Comparison of ENCODE assay signal across 1 cellular context in genomic region chr4:118278473-118279274, GRCh38.
TF ChIP-seq lines count a peak whose summit lies in the region.

No MANE protein-coding gene starts in this region.

TF ChIP-seq in H1, 55 proteins besides CTCF, POLR2A, EP300 and RAD21 (continued from another document):
- TF ChIP-seq SIRT6 (IDR thresholded peaks at IDR 0.05; ENCODE audit: low read length): no peak
- TF ChIP-seq KDM1A (IDR thresholded peaks at IDR 0.05; ENCODE audit: borderline replicate concordance, low read length): no peak
- peak; percentile 30; the same call in 1 of the 2 replicates for TF ChIP-seq YY1 (IDR thresholded peaks at IDR 0.05; ENCODE audit: low read depth, low read length)
- peak; percentile 97 for TF ChIP-seq MAX (IDR thresholded peaks at IDR 0.05)
- no peak for TF ChIP-seq JUND (IDR thresholded peaks at IDR 0.05; ENCODE audit: low read length)
- peak; percentile 85 for TF ChIP-seq ATF2 (IDR thresholded peaks at IDR 0.05; ENCODE audit: low read length)
- no peak for TF ChIP-seq ZNF274 (IDR thresholded peaks at IDR 0.05; ENCODE audit: borderline replicate concordance, extremely low read depth, low read length)
- peak; percentile 95 for TF ChIP-seq E2F6 (IDR thresholded peaks at IDR 0.05)
- TF ChIP-seq CBX8 (IDR thresholded peaks at IDR 0.05; ENCODE audit: borderline replicate concordance, low read depth, low read length): no peak
- TF ChIP-seq CHD7 (IDR thresholded peaks at IDR 0.05; ENCODE audit: insufficient replicate concordance, low read length): no peak
- no peak for TF ChIP-seq KDM4A (IDR thresholded peaks at IDR 0.05; ENCODE audit: low read depth, low read length, severe bottlenecking)
- 0 out of 2 replicates have a peak, but pooled peaks have one; percentile 33 for TF ChIP-seq SP1 (IDR thresholded peaks at IDR 0.05; ENCODE audit: low read depth, low read length)
- no peak for TF ChIP-seq KDM5A (IDR thresholded peaks at IDR 0.05; ENCODE audit: low read length)
- no peak for TF ChIP-seq GABPA (IDR thresholded peaks at IDR 0.05; ENCODE audit: borderline replicate concordance, insufficient read depth, low read length)
- TF ChIP-seq EZH2 (IDR thresholded peaks at IDR 0.05; ENCODE audit: low read depth, low read length, severe bottlenecking): no peak
- TF ChIP-seq SP2 (IDR thresholded peaks at IDR 0.05; ENCODE audit: low read length): no peak
- peak; percentile 68; the same call in 1 of the 2 replicates for TF ChIP-seq USF2 (IDR thresholded peaks at IDR 0.05; ENCODE audit: low read length)
- TF ChIP-seq SP4 (IDR thresholded peaks at IDR 0.05; ENCODE audit: low read length): 0 out of 2 replicates have a peak, but pooled peaks have one; percentile 32
- TF ChIP-seq POLR2AphosphoS5 (IDR thresholded peaks at IDR 0.05; ENCODE audit: low read depth, low read length): peak; percentile 94
- peak; percentile 64 for TF ChIP-seq NRF1 (IDR thresholded peaks at IDR 0.05; ENCODE audit: low read depth, low read length)
- TF ChIP-seq HDAC2 (IDR thresholded peaks at IDR 0.05; ENCODE audit: borderline replicate concordance in 1 of 2, low read depth in 2 of 2, low read length in 2 of 2): peak; percentile 20 to 73; a peak in 2 of 4 replicates
- no peak for TF ChIP-seq SIX5 (IDR thresholded peaks at IDR 0.05; ENCODE audit: low read depth, low read length)
- TF ChIP-seq TAF1 (IDR thresholded peaks at IDR 0.05; ENCODE audit: low read depth, low read length): peak; percentile 96
- no peak for TF ChIP-seq CBX5 (IDR thresholded peaks at IDR 0.05; ENCODE audit: low read depth, low read length)
- peak; percentile 84 for TF ChIP-seq GTF2F1 (IDR thresholded peaks at IDR 0.05; ENCODE audit: borderline replicate concordance, low read depth, low read length)
- no peak for TF ChIP-seq RNF2 (IDR thresholded peaks at IDR 0.05; ENCODE audit: borderline replicate concordance, low read depth, low read length, missing control alignments, poor library complexity, severe bottlenecking)
- no peak for TF ChIP-seq BACH1 (IDR thresholded peaks at IDR 0.05; ENCODE audit: low read length)
- peak; percentile 85 for TF ChIP-seq CREB1 (IDR thresholded peaks at IDR 0.05)
- peak; percentile 90 for TF ChIP-seq PHF8 (conservative IDR thresholded peaks at IDR 0.05; ENCODE audit: low read depth, low read length)
- peak; percentile 27; the same call in 1 of the 2 replicates for TF ChIP-seq CHD2 (IDR thresholded peaks at IDR 0.05; ENCODE audit: low read length)
- no peak for TF ChIP-seq RBBP5 (IDR thresholded peaks at IDR 0.05; ENCODE audit: borderline replicate concordance, low read depth, low read length)
- TF ChIP-seq NANOG (IDR thresholded peaks at IDR 0.05; ENCODE audit: insufficient read depth, low read depth, low read length, poor library complexity, severe bottlenecking): no peak
- TF ChIP-seq ASH2L (IDR thresholded peaks at IDR 0.05; ENCODE audit: low read length): peak; percentile 46
